Comparison of ENCODE assay signal across 20 cellular contexts in genomic region chr2:201907128-201907886, GRCh38.
A peak's percentile ranks its signal among the peaks of the same experiment; 100 is the strongest.
DNase-seq lines count a peak whose midpoint lies in the region; ATAC-seq, FAIRE-seq and TF ChIP-seq lines count a peak whose summit lies in the region.
"Had no signal": no experiment of that assay in that cellular context is flagged by ENCODE, and none has a peak within 500 bp of the region (broad histone marks: within the 10 kb centered on the region; RNA-seq: fewer than 3 reads in every experiment).

No MANE protein-coding gene starts in this region.

- peak overlapping the region; percentile 43 for H2BK5ac ChIP-seq in IMR-90 (ENCODE audit: low read depth, low read length, poor library complexity, severe bottlenecking)

- peak overlapping the region in 1 of 2 experiments; percentile 72; a peak in 3 of 4 replicates for H4K8ac ChIP-seq in IMR-90 (ENCODE audit: low read depth in 2 of 2, low read length in 2 of 2)

- H2BK120ac ChIP-seq in IMR-90 (ENCODE audit: low read depth, low read length) = peak overlapping the region; percentile 74

- H3K27ac ChIP-seq in IMR-90 (ENCODE audit: insufficient read depth, low read length) (no peak overlapping the region), K562 (ENCODE audit: extremely low read depth, low read depth, low read length) (no peak overlapping the region)
- H3K27ac ChIP-seq: adrenal gland, ovary, SJSA1 had no signal

- DNase-seq in DMS 273 (lab: John Stamatoyannopoulos, UW; ENCODE audit: unreplicated experiment) = peak; percentile 69
- peak; percentile 19 for DNase-seq in IMR-90
- DNase-seq in K562 (ENCODE audit: extremely low read depth in 1 of 4, low spot score in 3 of 4) = peak; percentile 55 to 82 (median 66)
- DNase-seq in left kidney (ENCODE audit: low read depth, low spot score) = peak; percentile 43
- no peak for DNase-seq in cerebellar cortex (ENCODE audit: low spot score)
- no peak for DNase-seq in SKM-1 (lab: John Stamatoyannopoulos, UW; ENCODE audit: unreplicated experiment)
- DNase-seq in omental fat pad (ENCODE audit: low spot score) = no peak
- DNase-seq: activated CD4-positive, alpha-beta T cell treated with anti-CD3 and anti-CD28 coated beads for 1 hour; adrenal gland; CD4-positive, alpha-beta memory T cell; effector memory CD4-positive, alpha-beta T cell; kidney glomerular epithelial cell; NCI-H2081; NCI-H524 treated with DMSO at 0.1 percent for 48 hours; ovary; T-helper 2 cell had no signal

- peaks cover 4% of the 10 kb centered on the region; the same call in 1 of the 2 replicates for H4K20me1 ChIP-seq in IMR-90 (ENCODE audit: insufficient read depth, low read length)
- H4K20me1 ChIP-seq in K562 (replicated peaks; ENCODE audit: control insufficient read depth, insufficient read depth, low read length) = no peaks in the 10 kb centered on the region

- peak overlapping the region; percentile 51 for H3K18ac ChIP-seq in IMR-90 (ENCODE audit: low read depth, low read length)

- TF ChIP-seq RAD21 in IMR-90 (IDR thresholded peaks at IDR 0.05; ENCODE audit: low read length) (no peak), K562 (CRISPR knock-in tag; conservative IDR thresholded peaks at IDR 0.05 in 1 of 2, IDR thresholded peaks at IDR 0.05 in 1 of 2) (no peak)

- H3K4me1 ChIP-seq in IMR-90 (ENCODE audit: control insufficient read depth, insufficient read depth, low read length) (peaks cover 13% of the 10 kb centered on the region; the same call in 1 of the 2 replicates), K562 (replicated peaks in 1 of 2; ENCODE audit: control insufficient read depth in 2 of 2, insufficient read depth in 2 of 2, low read length in 2 of 2) (peaks cover 0 to 13% of the 10 kb centered on the region in 2 experiments; a peak in 3 of 5 replicates)
- H3K4me1 ChIP-seq: adrenal gland had no signal

- ATAC-seq in IMR-90 (ENCODE audit: low read depth) = no peak
- ATAC-seq in K562 = peak; percentile 92
- no peak for ATAC-seq in GM18505 (IDR thresholded peaks at IDR 0.05; ENCODE audit: unreplicated experiment)
- no peak for ATAC-seq in omental fat pad (ENCODE audit: low FRiP score)
- ATAC-seq: activated T-helper 17 cell treated with anti-CD3 and anti-CD28 coated beads, Interleukin-2, amount 50 U/mL, for 72 hours had no signal

- H2AFZ ChIP-seq in IMR-90 (replicated peaks; ENCODE audit: low read length, poor library complexity) (peak overlapping the region; percentile 68), K562 (ENCODE audit: low read depth, low read length) (peak overlapping the region; percentile 49; the same call in 1 of the 2 replicates)

- H2BK20ac ChIP-seq in IMR-90 (ENCODE audit: low read depth, low read length) = peak overlapping the region; percentile 61

- peak overlapping the region; percentile 55 for H3K14ac ChIP-seq in IMR-90 (replicated peaks; ENCODE audit: low read depth, low read length)

- BruUV-seq in IMR-90 (replicated peaks; lab: Mats Ljungman, UMichigan) (no TSS peak), K562 (replicated peaks; lab: Mats Ljungman, UMichigan) (no TSS peak)

- peak overlapping the region; percentile 77; the same call in 1 of the 2 replicates for H4K5ac ChIP-seq in IMR-90 (ENCODE audit: low read depth, low read length)

- CTCF ChIA-PET in IMR-90 (lab: Yijun Ruan, JAX) (no interaction called here), K562 (lab: Yijun Ruan, JAX; ENCODE audit: low intra/inter-chr PET ratio) (no interaction called here)

- no peak for TF ChIP-seq CTCF in IMR-90 (conservative IDR thresholded peaks at IDR 0.05; ENCODE audit: low read depth, low read length)
- no peak for TF ChIP-seq CTCF in K562 (IDR thresholded peaks at IDR 0.05 in 2 of 3, conservative IDR thresholded peaks at IDR 0.05 in 1 of 3; ENCODE audit: insufficient read depth in 2 of 3, low read depth in 1 of 3, low read length in 3 of 3)
- TF ChIP-seq CTCF in omental fat pad (IDR thresholded peaks at IDR 0.05) = no peak

- peak overlapping the region; percentile 93; the same call in 2 of the 3 replicates for H2BK15ac ChIP-seq in IMR-90 (ENCODE audit: low read depth, low read length)

- peak overlapping the region; percentile 85 for H2AK5ac ChIP-seq in IMR-90 (ENCODE audit: low read depth, low read length)

- H3K79me2 ChIP-seq in K562 (ENCODE audit: control insufficient read depth, insufficient read depth, low read length) = no peaks in the 10 kb centered on the region

- TF ChIP-seq POLR2A in IMR-90 (IDR thresholded peaks at IDR 0.05; ENCODE audit: low read depth, low read length) = no peak
- TF ChIP-seq POLR2A in K562 (conservative IDR thresholded peaks at IDR 0.05) = no peak
- no peak for TF ChIP-seq POLR2A in GM18505 (IDR thresholded peaks at IDR 0.05; ENCODE audit: borderline replicate concordance, extremely low read depth, insufficient read depth, insufficient read length)

- peak overlapping the region; percentile 51 for H3K23ac ChIP-seq in IMR-90 (ENCODE audit: low read depth, low read length)

- H2AK9ac ChIP-seq in IMR-90 (replicated peaks; ENCODE audit: low read depth, low read length, poor library complexity) = peak overlapping the region; percentile 71

- peak; percentile 66; the same call in 1 of the 2 replicates for TF ChIP-seq EP300 in K562 (IDR thresholded peaks at IDR 0.05; ENCODE audit: low read length)

- H3K9me3 ChIP-seq in IMR-90 (ENCODE audit: control insufficient read depth, insufficient read depth, low read length) = no peaks in the 10 kb centered on the region
- no peaks in the 10 kb centered on the region for H3K9me3 ChIP-seq in K562 (replicated peaks; ENCODE audit: control insufficient read depth, insufficient read depth, low read depth, low read length)
- H3K9me3 ChIP-seq: adrenal gland, ovary, SJSA1 had no signal

- H3K27me3 ChIP-seq in IMR-90 (ENCODE audit: control insufficient read depth, insufficient read depth, low read length) (no peaks in the 10 kb centered on the region), K562 (ENCODE audit: control insufficient read depth in 2 of 2, insufficient read depth in 2 of 2, low read length in 2 of 2) (peaks cover 0 to 9% of the 10 kb centered on the region in 2 experiments; a peak in 1 of 5 replicates)
- H3K27me3 ChIP-seq: adrenal gland, ovary, SJSA1 had no signal

- no peak overlapping the region for H3K56ac ChIP-seq in IMR-90 (ENCODE audit: extremely low read depth, insufficient read depth, low read length)

- in situ Hi-C loops in IMR-90 (cut with MboI; ENCODE audit: low sequenced_read_pairs) = no loop called here
- in situ Hi-C loops in K562 (cut with MboI) = no loop called here

- H3K9ac ChIP-seq in IMR-90 (ENCODE audit: low read depth, low read length) (no peak overlapping the region), K562 (ENCODE audit: insufficient read depth in 1 of 2, low read depth in 2 of 2, low read length in 2 of 2) (no peak overlapping the region)

- H3K4ac ChIP-seq in IMR-90 (ENCODE audit: low read depth, low read length) = peak overlapping the region; percentile 82; the same call in 1 of the 2 replicates

- peaks cover 0 to 4% of the 10 kb centered on the region in 2 experiments; a peak in 1 of 4 replicates for H3K79me1 ChIP-seq in IMR-90 (ENCODE audit: low read depth in 1 of 2, low read length in 2 of 2)

- 0% methylated on average over 1 of the region's 10 CpGs; no CpG with 5 or more reads in 1 of the 2 experiments for WGBS in IMR-90 (ENCODE audit: extremely low coverage in 2 of 2, insufficient read length in 1 of 2), 2 experiments
- 3% methylated on average over 10 of the region's 10 CpGs for WGBS in K562 (ENCODE audit: insufficient coverage, low coverage, missing lambda C conversion rate)

- no peaks in the 10 kb centered on the region for H3K36me3 ChIP-seq in IMR-90 (ENCODE audit: control insufficient read depth, insufficient read depth, low read length)
- H3K36me3 ChIP-seq in K562 (ENCODE audit: control insufficient read depth, insufficient read depth, low read length) = no peaks in the 10 kb centered on the region
- H3K36me3 ChIP-seq: adrenal gland, ovary, SJSA1 had no signal

- POLR2A ChIA-PET in IMR-90 (lab: Charles Lee; ENCODE audit: unreplicated experiment) = interaction anchor here (0.8 kb wide), 1 partner anchor 52 kb away, joined by 3 read pairs; no protein-coding TSS in a partner anchor
- POLR2A ChIA-PET in K562 (lab: Yijun Ruan, JAX) = interaction anchor here (0.6 kb wide), 1 partner anchor 1018 kb away, joined by 3 read pairs; the partner anchor contains the start of gene NIF3L1

- H3K4me3 ChIP-seq in IMR-90 (ENCODE audit: insufficient read depth, low read depth, low read length) (no peak overlapping the region), K562 (no peak overlapping the region)
- H3K4me3 ChIP-seq: adrenal gland, ovary, SJSA1 had no signal

- peaks cover 10% of the 10 kb centered on the region for H3K9me1 ChIP-seq in IMR-90 (ENCODE audit: insufficient read depth, low read length)
- H3K9me1 ChIP-seq in K562 (ENCODE audit: control insufficient read depth, insufficient read depth, low read length) = no peaks in the 10 kb centered on the region

- H4K91ac ChIP-seq in IMR-90 (ENCODE audit: insufficient read depth, low read depth, low read length) = peak overlapping the region; percentile 78

- peak; percentile 85 for FAIRE-seq in K562 (lab: Jason Lieb, UNC)
- FAIRE-seq: urothelium cell line had no signal

- no peak overlapping the region for H3K4me2 ChIP-seq in IMR-90 (ENCODE audit: low read depth, low read length)
- H3K4me2 ChIP-seq in K562 (ENCODE audit: insufficient read depth, low read length) = peak overlapping the region; percentile 47; the same call in 1 of the 2 replicates

- dilution Hi-C loops in IMR-90 (cut with HindIII; ENCODE audit: low sequenced_read_pairs, unreplicated experiment) = no loop called here

- intact Hi-C loops in IMR-90 (cut with micrococcal nuclease) (no loop called here), K562 (cut with micrococcal nuclease) (no loop called here)

TF ChIP-seq in IMR-90, 13 proteins besides CTCF, POLR2A, EP300 and RAD21:
- TF ChIP-seq USF2 (IDR thresholded peaks at IDR 0.05; ENCODE audit: low read depth, low read length) = peak; percentile 54; the same call in 1 of the 2 replicates
- TF ChIP-seq SMC3 (IDR thresholded peaks at IDR 0.05; ENCODE audit: low read depth, low read length) = no peak

TF ChIP-seq in K562, 482 proteins besides CTCF, POLR2A, EP300 and RAD21 (continues in another document):
- TF ChIP-seq MEIS2 (IDR thresholded peaks at IDR 0.05; ENCODE audit: partially characterized antibody) (peak; percentile 87), MAX (CRISPR knock-in tag; IDR thresholded peaks at IDR 0.05) (peak; percentile 70)

Comparison
In these comparisons a context has a peak if more than half of its experiments do, and no peak if none do; other contexts are left out.
1. DNase-seq: peak in DMS 273 (single experiment), IMR-90 (single experiment), K562 (4 of 4) and left kidney (single experiment); none in cerebellar cortex (single experiment), SKM-1 (single experiment) and omental fat pad (single experiment).